23 cellular contexts compared by ENCODE assay signal in the genomic region with DNA sequence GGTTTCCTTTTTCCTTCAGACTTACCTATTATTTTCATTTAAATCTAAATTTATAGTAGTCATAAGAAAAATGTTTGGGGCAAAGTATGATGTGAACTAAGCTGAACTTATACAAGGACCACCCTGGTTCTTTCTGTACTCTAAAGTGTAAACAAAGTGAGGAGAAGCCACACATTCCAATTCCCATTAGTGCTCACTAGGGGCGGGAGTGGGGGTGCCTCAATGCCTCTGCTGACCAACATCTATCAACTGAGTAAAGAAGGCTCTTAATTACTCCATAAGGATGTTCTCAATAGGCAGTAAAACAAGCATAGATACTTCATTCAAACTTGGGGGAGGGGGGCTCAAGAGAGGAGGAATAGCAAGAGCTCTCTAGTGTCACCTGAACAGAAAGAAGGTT.
"Had no signal": no experiment of that assay in that cellular context is flagged by ENCODE, and none has a peak within 500 bp of the region (broad histone marks: within the 10 kb centered on the region; RNA-seq: fewer than 3 reads in every experiment).

No MANE protein-coding gene starts in this region.

- H3K4me1 Mint-ChIP-seq: activated naive CD4-positive, alpha-beta T cell treated with anti-CD3 and anti-CD28 coated beads, Interleukin-2, amount 50 U/mL, for 24 hours had no signal

- H3K27ac Mint-ChIP-seq: activated CD8-positive, alpha-beta T cell treated with anti-CD3 and anti-CD28 coated beads, Interleukin-2, amount 10 ng/mL, durations not matched to agents 7 days and 5 days; activated naive CD4-positive, alpha-beta T cell treated with anti-CD3 and anti-CD28 coated beads, Interleukin-2, amount 50 U/mL, for 24 hours; T-helper 1 cell treated with Interleukin-12 subunit alpha and Interleukin-12 subunit beta and Interleukin-4 antibody, amounts not matched to agents 30 μg/mL and 1 μg/mL, for 36 hours had no signal

- H3K36me3 Mint-ChIP-seq: activated naive CD4-positive, alpha-beta T cell treated with anti-CD3 and anti-CD28 coated beads, Interleukin-2, amount 50 U/mL, for 24 hours had no signal

- DNase-seq: activated CD4-positive, alpha-beta T cell treated with anti-CD3 and anti-CD28 coated beads for 48 hours; activated CD4-positive, alpha-beta T cell treated with anti-CD3 and anti-CD28 coated beads, Interleukin-2, amount 50 U/mL, for 4 hours; activated CD4-positive, CD25-positive, alpha-beta regulatory T cell treated with anti-CD3 and anti-CD28 coated beads, Interleukin-2, amount 50 U/mL, for 72 hours; activated CD8-positive, alpha-beta memory T cell treated with anti-CD3 and anti-CD28 coated beads, Interleukin-2, amount 50 U/mL, for 48 hours; activated CD8-positive, alpha-beta T cell treated with anti-CD3 and anti-CD28 coated beads, Interleukin-2, amount 10 ng/mL, durations not matched to agents 7 days and 5 days; activated naive CD4-positive, alpha-beta T cell; activated T-cell treated with anti-CD3 and anti-CD28 coated beads, Interleukin-2, amount 50 U/mL, for 1 hour; aorta; caudate nucleus; MM.1S; NCI-H1105; NCI-H1436; NCI-H1694 treated with DMSO at 0.1 percent for 48 hours; NCI-H2029 treated with DMSO at 0.1 percent for 48 hours; NCI-H345; NCI-H510A; NCI-H526 treated with DMSO at 0.1 percent for 48 hours; NCI-H82; Peyer's patch; SHP77 had no signal

- H3K27ac ChIP-seq: breast epithelium, Peyer's patch had no signal

- H3K4me1 ChIP-seq: breast epithelium, Peyer's patch had no signal

- H3K4me3 ChIP-seq: breast epithelium, Peyer's patch had no signal

- H3K9me3 Mint-ChIP-seq: activated naive CD4-positive, alpha-beta T cell treated with anti-CD3 and anti-CD28 coated beads, Interleukin-2, amount 50 U/mL, for 24 hours; T-helper 1 cell treated with Interleukin-12 subunit alpha and Interleukin-12 subunit beta and Interleukin-4 antibody, amounts not matched to agents 30 μg/mL and 1 μg/mL, for 36 hours had no signal

- H3K9me3 ChIP-seq: breast epithelium, Peyer's patch had no signal

- H3K36me3 ChIP-seq: breast epithelium, Peyer's patch had no signal

- H3K4me3 Mint-ChIP-seq: activated CD8-positive, alpha-beta T cell treated with anti-CD3 and anti-CD28 coated beads, Interleukin-2, amount 10 ng/mL, durations not matched to agents 7 days and 5 days; activated naive CD4-positive, alpha-beta T cell treated with anti-CD3 and anti-CD28 coated beads, Interleukin-2, amount 50 U/mL, for 24 hours; T-helper 1 cell treated with Interleukin-12 subunit alpha and Interleukin-12 subunit beta and Interleukin-4 antibody, amounts not matched to agents 30 μg/mL and 1 μg/mL, for 36 hours had no signal

- H3K27me3 ChIP-seq: breast epithelium, Peyer's patch had no signal

- ATAC-seq: activated CD8-positive, alpha-beta T cell treated with anti-CD3 and anti-CD28 coated beads, Interleukin-2, amount 10 ng/mL, durations not matched to agents 7 days and 5 days had no signal
